In genomic region chr3:65894679-65895078, GRCh38 we compare ENCODE assay signal across 18 cellular contexts.
DNase-seq lines count a peak whose midpoint lies in the region; ATAC-seq and TF ChIP-seq lines count a peak whose summit lies in the region.
"Had no signal": no experiment of that assay in that cellular context is flagged by ENCODE, and none has a peak within 500 bp of the region (broad histone marks: within the 10 kb centered on the region; RNA-seq: fewer than 3 reads in every experiment).

No MANE protein-coding gene starts in this region.

- ATAC-seq in left cardiac atrium (peak; percentile 72 to 89), aorta (ENCODE audit: low FRiP score) (peak; percentile 63)
- ATAC-seq: left lobe of liver had no signal

- TF ChIP-seq CTCF in brain microvascular endothelial cell (IDR thresholded peaks at IDR 0.05; ENCODE audit: low read depth, low read length, missing control alignments) (no peak), vagina (IDR thresholded peaks at IDR 0.05) (no peak)

- H3K4me3 ChIP-seq in brain microvascular endothelial cell (ENCODE audit: low read depth, low read length): no peak overlapping the region
- H3K4me3 ChIP-seq in aorta (ENCODE audit: low read length in 2 of 2): no peak overlapping the region
- no peak overlapping the region for H3K4me3 ChIP-seq in vagina
- H3K4me3 ChIP-seq: prostate gland had no signal

- in situ Hi-C loops in brain microvascular endothelial cell (cut with HindIII; ENCODE audit: low pct_ligation_motif_present, low sequenced_read_pairs): no loop called here

- intact Hi-C loops in left cardiac atrium (cut with DNase I) (loop anchor here in 1 of 2 donors (10.0 kb wide), 1 partner anchor 140 kb away; the partner anchor contains the start of gene MAGI1), cardiac septum (cut with DNase I) (loop anchor here (5.0 kb wide), 1 partner anchor 143 kb away; the partner anchor contains the start of gene MAGI1), aorta (cut with DNase I) (loop anchor here in 1 of 2 donors (5.0 kb wide), 1 partner anchor 153 kb away; no protein-coding TSS in a partner anchor), vagina (cut with DNase I) (no loop called here)

- H3K9me3 ChIP-seq in aorta (ENCODE audit: control insufficient read depth, low read length) (no peaks in the 10 kb centered on the region), vagina (no peaks in the 10 kb centered on the region)
- H3K9me3 ChIP-seq: prostate gland had no signal

- H3K4me1 ChIP-seq in aorta (ENCODE audit: control insufficient read depth in 1 of 2, insufficient read depth in 2 of 2, low read length in 2 of 2) (peaks cover 0 to 8% of the 10 kb centered on the region in 2 donors), vagina (peaks cover under 1% of the 10 kb centered on the region)
- H3K4me1 ChIP-seq: prostate gland had no signal

- H3K27ac ChIP-seq in brain microvascular endothelial cell: no peak overlapping the region
- peak overlapping the region; percentile 57 to 79 for H3K27ac ChIP-seq in aorta (ENCODE audit: low read depth in 1 of 2, low read length in 2 of 2)
- H3K27ac ChIP-seq in vagina: no peak overlapping the region
- H3K27ac ChIP-seq: prostate gland had no signal

- no peak for TF ChIP-seq POLR2A in vagina (IDR thresholded peaks at IDR 0.05)

- H3K36me3 ChIP-seq in brain microvascular endothelial cell (replicated peaks): no peaks in the 10 kb centered on the region
- no peaks in the 10 kb centered on the region for H3K36me3 ChIP-seq in aorta (ENCODE audit: control insufficient read depth in 1 of 2, insufficient read depth in 2 of 2, low read length in 1 of 2)
- no peaks in the 10 kb centered on the region for H3K36me3 ChIP-seq in vagina
- H3K36me3 ChIP-seq: prostate gland had no signal

- DNase-seq in left cardiac atrium (no peak), cardiac septum (ENCODE audit: low spot score) (no peak), brain microvascular endothelial cell (peak; percentile 41), hepatic stellate cell (ENCODE audit: low spot score) (peak; percentile 35), aorta (no peak), vagina (ENCODE audit: extremely low spot score in 2 of 2) (no peak), globus pallidus (ENCODE audit: low spot score) (no peak), DMS114 treated with DMSO at 0.1 percent for 48 hours (lab: John Stamatoyannopoulos, UW; ENCODE audit: unreplicated experiment) (no peak)
- DNase-seq: activated CD4-positive, alpha-beta T cell treated with anti-CD3 and anti-CD28 coated beads for 1 hour; activated naive CD4-positive, alpha-beta T cell treated with anti-CD3 and anti-CD28 coated beads, Interleukin-2, amount 10 ng/mL, durations not matched to agents 7 days and 5 days; Calu3; caudate nucleus; GOT3; naive B cell; NCI-H1048; SHP77 treated with DMSO at 0.1 percent for 48 hours had no signal

- 10 to 24% methylated on average over 4 of the region's 4 CpGs for WGBS in aorta, 2 donors

- H3K27me3 ChIP-seq in brain microvascular endothelial cell (replicated peaks) (no peaks in the 10 kb centered on the region), aorta (ENCODE audit: control insufficient read depth in 1 of 2, insufficient read depth in 2 of 2, low read length in 1 of 2) (no peaks in the 10 kb centered on the region), vagina (no peaks in the 10 kb centered on the region)

Comparison
In these comparisons a context has a peak if more than half of its experiments do, and no peak if none do; other contexts are left out.
1. DNase-seq: peak in brain microvascular endothelial cell (single experiment) and hepatic stellate cell (single experiment); none in left cardiac atrium (single experiment), cardiac septum (single experiment), aorta (0 of 2), vagina (0 of 2), globus pallidus (single experiment) and DMS114 treated with DMSO at 0.1 percent for 48 hours (single experiment).
2. H3K27ac ChIP-seq: peak in aorta (2 of 2); none in brain microvascular endothelial cell (single experiment) and vagina (single experiment).